8 cellular contexts compared by ENCODE assay signal in the genomic region with DNA sequence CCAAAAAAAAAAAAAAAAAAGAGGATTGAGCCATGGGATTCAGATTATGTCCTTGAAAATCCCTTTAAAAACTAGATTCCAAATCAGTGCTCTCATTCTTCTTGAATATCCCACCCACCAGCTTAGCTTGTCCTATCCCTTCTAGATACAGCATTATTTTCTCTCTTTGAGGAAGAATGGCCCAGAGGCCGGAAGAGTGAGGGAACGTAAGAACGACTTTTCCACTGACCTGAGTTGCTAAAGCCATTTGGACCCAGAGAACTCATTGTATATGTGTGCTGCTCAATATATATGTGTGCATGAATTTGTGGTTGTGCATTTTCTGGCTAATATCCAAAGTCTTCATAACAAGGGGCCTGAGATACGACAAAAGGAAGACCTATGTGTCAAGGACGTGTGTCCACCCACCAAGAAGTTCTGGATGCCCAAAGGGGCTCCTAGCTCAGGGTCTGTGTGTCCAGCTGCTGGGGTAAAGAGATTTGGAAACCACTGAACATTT. TPM values are rescaled to one million over a fixed set of nuclear protein-coding genes. Genes with fewer than 3 reads are reported as not detected.
A peak's percentile ranks its signal among the peaks of the same experiment; 100 is the strongest.
DNase-seq lines count a peak whose midpoint lies in the region; ATAC-seq, FAIRE-seq and TF ChIP-seq lines count a peak whose summit lies in the region.

No MANE protein-coding gene starts in this region.

- CTCF ChIA-PET in GM12878 (lab: Yijun Ruan, JAX) = interaction anchor here (0.6 to 17.5 kb wide), 17 partner anchors 10 to 1247 kb away, joined by 3 to 626 read pairs (median 5); partner anchors contain the start of gene DGKZ

- WGBS in GM12878 (ENCODE audit: insufficient coverage, insufficient replicate concordance, low lambda C conversion rate, missing lambda C conversion rate) = 89% methylated on average over 5 of the region's 5 CpGs
- 68 to 72% methylated on average over 5 of the region's 5 CpGs for WGBS in tibial nerve, 2 donors

- BruUV-seq in GM12878 (replicated peaks; lab: Mats Ljungman, UMichigan) = no TSS peak

- peak overlapping the region in 1 of 2 donors; percentile 52 for H3K4me3 ChIP-seq in right atrium auricular region
- H3K4me3 ChIP-seq in GM12878 = peak overlapping the region; percentile 74; the same call in 1 of the 2 replicates
- no peak overlapping the region for H3K4me3 ChIP-seq in uterus
- H3K4me3 ChIP-seq in tibial nerve = peak overlapping the region in 2 of 4 donors; percentile 54 to 56

- H3K9me3 ChIP-seq in right atrium auricular region (no peaks in the 10 kb centered on the region), GM12878 (replicated peaks; ENCODE audit: control insufficient read depth, insufficient read depth, low read length) (no peaks in the 10 kb centered on the region), uterus (no peaks in the 10 kb centered on the region), tibial nerve (no peaks in the 10 kb centered on the region)

- H3K27ac Mint-ChIP-seq in memory B cell = no peak overlapping the region

- H3K27ac ChIP-seq in right atrium auricular region (peak overlapping the region; percentile 87 to 91), GM12878 (ENCODE audit: control insufficient read depth, insufficient read depth) (peak overlapping the region; percentile 28; the same call in 1 of the 2 replicates), uterus (peak overlapping the region; percentile 85 to 89), tibial nerve (peak overlapping the region in 2 of 4 donors; percentile 81 to 83)

- TF ChIP-seq EP300 in GM12878 (IDR thresholded peaks at IDR 0.05; ENCODE audit: borderline replicate concordance in 1 of 2, control insufficient read depth in 1 of 2, low read depth in 2 of 2, low read length in 2 of 2) (no peak), tibial nerve (IDR thresholded peaks at IDR 0.05) (no peak)

- no peaks in the 10 kb centered on the region for H3K79me2 ChIP-seq in GM12878 (ENCODE audit: control insufficient read depth, insufficient read depth, low read length)

- in situ Hi-C loops in GM12878 (cut with MboI) = loop anchor here (5.0 kb wide), 1 partner anchor 70 kb away; no protein-coding TSS in a partner anchor

- H2AFZ ChIP-seq in GM12878 (ENCODE audit: control insufficient read depth, low read depth, low read length) = peak overlapping the region; percentile 88

- H3K36me3 Mint-ChIP-seq in memory B cell = no peaks in the 10 kb centered on the region

- TF ChIP-seq CTCF in right atrium auricular region (IDR thresholded peaks at IDR 0.05) (no peak), GM12878 (IDR thresholded peaks at IDR 0.05 in 2 of 3, conservative IDR thresholded peaks at IDR 0.05 in 1 of 3; ENCODE audit: control insufficient read depth in 2 of 3, extremely low read depth in 1 of 3, insufficient read depth in 1 of 3, low read depth in 3 of 3, low read length in 3 of 3) (no peak), uterus (IDR thresholded peaks at IDR 0.05) (no peak), tibial nerve (IDR thresholded peaks at IDR 0.05) (no peak)

- SMC1A ChIA-PET in GM12878 (lab: Charles Lee; ENCODE audit: uncharacterized antibody, unreplicated experiment) = interaction anchor here (0.6 to 7.7 kb wide), 13 partner anchors 10 to 280 kb away, joined by 3 to 120 read pairs (median 5); partner anchors contain the start of gene CREB3L1

- TF ChIP-seq POLR2A in GM12878 (IDR thresholded peaks at IDR 0.05; ENCODE audit: low read depth, low read length) (no peak), uterus (IDR thresholded peaks at IDR 0.05) (no peak), tibial nerve (IDR thresholded peaks at IDR 0.05) (no peak)

- H3K27me3 ChIP-seq in right atrium auricular region (no peaks in the 10 kb centered on the region), GM12878 (replicated peaks in 1 of 2; ENCODE audit: control insufficient read depth in 2 of 2, insufficient read depth in 2 of 2, low read length in 1 of 2) (peaks cover 0 to 5% of the 10 kb centered on the region in 2 experiments; a peak in 1 of 4 replicates), uterus (no peaks in the 10 kb centered on the region), tibial nerve (peaks cover 0 to 9% of the 10 kb centered on the region in 2 donors)

- TF ChIP-seq RAD21 in GM12878 (IDR thresholded peaks at IDR 0.05; ENCODE audit: insufficient read depth, low read depth, low read length) = no peak

- H3K4me2 ChIP-seq in GM12878 (ENCODE audit: control insufficient read depth, insufficient read depth) = peak overlapping the region; percentile 83

- no peaks in the 10 kb centered on the region for H4K20me1 ChIP-seq in GM12878 (ENCODE audit: control insufficient read depth, insufficient read depth)

- DNase-seq in right atrium auricular region (ENCODE audit: low spot score) (no peak), Right ventricle myocardium inferior (ENCODE audit: missing footprints) (no peak), GM12878 (ENCODE audit: low read depth, low spot score) (no peak), memory B cell (ENCODE audit: low spot score in 2 of 2) (no peak), uterus (no peak), superior temporal gyrus (ENCODE audit: extremely low spot score) (no peak), tibial nerve (ENCODE audit: low spot score in 2 of 2) (no peak), HCEC 1CT (no peak)

- peaks cover 6% of the 10 kb centered on the region for H3K4me1 Mint-ChIP-seq in memory B cell

- peak overlapping the region; percentile 83 for H3K4me3 Mint-ChIP-seq in memory B cell

- H3K9me3 Mint-ChIP-seq in memory B cell = no peaks in the 10 kb centered on the region

- no peak for ATAC-seq in Right ventricle myocardium inferior
- ATAC-seq in GM12878 = no peak
- ATAC-seq in memory B cell (ENCODE audit: low read depth) = no peak

- H3K36me3 ChIP-seq in right atrium auricular region (no peaks in the 10 kb centered on the region), GM12878 (ENCODE audit: control insufficient read depth in 2 of 2, insufficient read depth in 2 of 2, low read length in 1 of 2) (no peaks in the 10 kb centered on the region), uterus (no peaks in the 10 kb centered on the region), tibial nerve (no peaks in the 10 kb centered on the region)

- peaks cover 21% of the 10 kb centered on the region for H3K27me3 Mint-ChIP-seq in memory B cell

- intact Hi-C loops in Right ventricle myocardium inferior (cut with DNase I) = loop anchor here (5.0 to 10.0 kb wide), 2 partner anchors 55 to 292 kb away; no protein-coding TSS in a partner anchor
- intact Hi-C loops in GM12878 (cut with micrococcal nuclease; ENCODE audit: unreplicated experiment) = loop anchor here (10.0 kb wide), 1 partner anchor 292 kb away; no protein-coding TSS in a partner anchor
- intact Hi-C loops in uterus (cut with DNase I; ENCODE audit: low total_unique reads) = no loop called here

- H3K4me1 ChIP-seq in right atrium auricular region = peaks cover 0 to 31% of the 10 kb centered on the region in 2 donors
- peaks cover 8% of the 10 kb centered on the region for H3K4me1 ChIP-seq in GM12878 (ENCODE audit: control insufficient read depth, insufficient read depth, low read length)
- no peaks in the 10 kb centered on the region for H3K4me1 ChIP-seq in uterus
- peaks cover 0 to 38% (median 23%) of the 10 kb centered on the region in 4 donors for H3K4me1 ChIP-seq in tibial nerve

- H3K9ac ChIP-seq in GM12878 (ENCODE audit: control insufficient read depth, insufficient read depth, low read length) = peak overlapping the region; percentile 45; the same call in 1 of the 2 replicates

- RAD21 ChIA-PET in GM12878 (lab: Charles Lee; ENCODE audit: unreplicated experiment) = interaction anchor here (0.9 to 16.5 kb wide), 12 partner anchors 9 to 395 kb away, joined by 3 to 316 read pairs (median 5); partner anchors contain the start of genes CREB3L1 and CRY2

- POLR2A ChIA-PET in GM12878 (lab: Charles Lee) = interaction anchor here (0.5 to 1.6 kb wide), 7 partner anchors 54 to 762 kb away, joined by 3 to 9 read pairs (median 4); no protein-coding TSS in a partner anchor

- no peak for FAIRE-seq in GM12878 (lab: Jason Lieb, UNC)

TF ChIP-seq in GM12878, 131 proteins besides CTCF, POLR2A, EP300 and RAD21 (continues in another document):
- no peak for TF ChIP-seq KLF5 (IDR thresholded peaks at IDR 0.05; ENCODE audit: partially characterized antibody)
- no peak for TF ChIP-seq FOS (IDR thresholded peaks at IDR 0.05; ENCODE audit: borderline replicate concordance, extremely low read depth, insufficient read length)

RNA-seq across cellular contexts. Expression of gene CREB3L1, which starts 35.0 kb away (rescaled TPM):
- total RNA-seq in right atrium auricular region = 10 to 100 TPM in 1 of 2 donors, 1 to 10 TPM in 1; 5.4 to 15.1 TPM
- total RNA-seq in Right ventricle myocardium inferior = 64.1 TPM
- 3.5 and 4.3 TPM in 2 replicates for total RNA-seq in GM12878 (2013; cell fraction: nucleolus; rRNA removed)
- 0.11 and 1.2 TPM in 2 replicates for total RNA-seq in GM12878 (2014; rRNA removed)
- total RNA-seq in GM12878 (2014; rRNA removed; fragmentation: Illumina TruSeq; extraction: Trizol) = 0.04 TPM in 1 of 2 replicates, not detected in the other
- 1.0 and 1.4 TPM in 2 replicates for total RNA-seq in GM12878 (2021)
- polyA plus RNA-seq in GM12878 (2011; ENCODE audit: low read depth) = 0.91 TPM
- 0.18 and 0.26 TPM in 2 replicates for polyA plus RNA-seq in GM12878 (2011; rRNA removed)
- polyA plus RNA-seq in GM12878 (2011; cell fraction: cytosol; rRNA removed) = 0.20 and 0.30 TPM in 2 replicates
- polyA plus RNA-seq in GM12878 (2011; cell fraction: nucleus; rRNA removed) = 0.37 and 0.75 TPM in 2 replicates
- 2.7 and 3.3 TPM in 2 replicates for polyA plus RNA-seq in GM12878 (2012)
- polyA plus RNA-seq in GM12878 (2014; fragmentation: Illumina TruSeq; extraction: Trizol) = 0.25 and 0.28 TPM in 2 replicates
- under 1 TPM; 0.03 to 0.13 TPM for polyA plus RNA-seq in GM12878 (2014; fragmentation: Nextera tagmentation; extraction: Ambion mirVana)
- polyA plus RNA-seq in GM12878 (2014; rRNA removed) = 0.20 and 0.28 TPM in 2 replicates
- under 1 TPM; 0.24 to 0.27 TPM for polyA plus RNA-seq in GM12878 (2016; fragmentation: Nextera tagmentation; extraction: Ambion mirVana)
- polyA minus RNA-seq in GM12878 (2011; rRNA and poly(A)+ RNA removed) = 0.31 and 0.37 TPM in 2 replicates
- 0.94 and 2.4 TPM in 2 replicates for polyA minus RNA-seq in GM12878 (2011; cell fraction: cytosol; rRNA and poly(A)+ RNA removed)
- polyA minus RNA-seq in GM12878 (2011; cell fraction: nucleus; rRNA and poly(A)+ RNA removed) = 0.36 and 0.67 TPM in 2 replicates
- 10 to 100 TPM in 2 of 4 donors, 1 to 10 TPM in 1, not detected in 1; 2.0 to 20.8 (median 14.8) TPM for total RNA-seq in uterus
- total RNA-seq in tibial nerve = 1 to 10 TPM; 2.0 to 6.9 (median 3.4) TPM
